13 cellular contexts compared by ENCODE assay signal in the genomic region with DNA sequence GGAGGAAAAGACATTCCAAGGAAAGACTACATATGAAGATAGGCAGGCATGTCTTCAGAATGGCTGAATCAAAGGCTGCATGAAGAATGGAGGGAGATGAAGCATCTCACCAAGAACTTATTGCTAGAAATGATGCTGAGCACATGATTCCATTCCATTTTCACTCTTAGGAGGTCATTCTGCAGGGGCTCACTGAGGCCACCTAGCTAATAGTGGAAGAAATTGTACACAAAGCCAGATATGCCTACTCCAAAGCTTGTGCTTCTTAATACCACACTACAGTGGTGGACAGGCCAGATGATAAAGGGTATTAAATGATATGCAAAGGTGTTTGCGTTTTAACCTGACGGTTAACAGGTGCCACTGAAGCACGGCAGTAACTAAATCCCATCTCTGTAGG. TPM values are rescaled to one million over a fixed set of nuclear protein-coding genes. Genes with fewer than 3 reads are reported as not detected.
DNase-seq lines count a peak whose midpoint lies in the region; ATAC-seq, FAIRE-seq and TF ChIP-seq lines count a peak whose summit lies in the region.
"Had no signal": no experiment of that assay in that cellular context is flagged by ENCODE, and none has a peak within 500 bp of the region (broad histone marks: within the 10 kb centered on the region; RNA-seq: fewer than 3 reads in every experiment).

No MANE protein-coding gene starts in this region.

- no peak overlapping the region for H3K4me3 ChIP-seq in A549
- no peak overlapping the region for H3K4me3 ChIP-seq in fibroblast of pulmonary artery (replicated peaks; ENCODE audit: low read depth, low read length)
- no peak overlapping the region for H3K4me3 ChIP-seq in adrenal gland

- TF ChIP-seq EP300 in A549 (IDR thresholded peaks at IDR 0.05) = no peak

- H3K4me1 ChIP-seq in A549 = no peaks in the 10 kb centered on the region
- H3K4me1 ChIP-seq in adrenal gland (replicated peaks in 1 of 2) = no peaks in the 10 kb centered on the region

- in situ Hi-C loops in SK-MEL-5 (cut with HindIII; ENCODE audit: low pct_unique_long_range_greater_than_20kb, low sequenced_read_pairs) = no loop called here

- H3K27ac ChIP-seq in A549 (no peak overlapping the region), adrenal gland (peak overlapping the region in 1 of 5 donors; percentile 11)

- TF ChIP-seq CTCF in A549 (IDR thresholded peaks at IDR 0.05) (peak; percentile 43), GM12874 (IDR thresholded peaks at IDR 0.05; ENCODE audit: insufficient read depth, low read depth, low read length) (peak; percentile 42; the same call in 1 of the 2 replicates), fibroblast of pulmonary artery (IDR thresholded peaks at IDR 0.05; ENCODE audit: low read length, missing control alignments) (peak; percentile 57), adrenal gland (IDR thresholded peaks at IDR 0.05) (peak in 1 of 6 experiments; percentile 16)

- H3K27me3 ChIP-seq in adrenal gland = no peaks in the 10 kb centered on the region

- CTCF ChIA-PET in A549 (lab: Yijun Ruan, JAX) = interaction anchor here (0.6 to 7.8 kb wide), 15 partner anchors 10 to 206 kb away, joined by 3 to 97 read pairs (median 4); a partner anchor contains a TSS

- no peak for DNase-seq in A549 (ENCODE audit: low read depth in 1 of 2, low spot score in 1 of 2)
- peak; percentile 57 for DNase-seq in SK-MEL-5 (ENCODE audit: low read depth, low spot score)
- DNase-seq in fibroblast of pulmonary artery (ENCODE audit: low read depth) = no peak
- no peak for DNase-seq in stimulated activated CD4-positive, alpha-beta T cell treated with anti-CD3 and anti-CD28 coated beads, Interleukin-1b, Interleukin-23, amount 100 ng/mL, for 48 hours
- DNase-seq in activated gamma-delta T cell (lab: John Stamatoyannopoulos, UW) = no peak
- no peak for DNase-seq in adrenal gland
- DNase-seq: activated CD4-positive, alpha-beta T cell treated with anti-CD3 and anti-CD28 coated beads for 36 hours; amniotic stem cell; CD8-positive, alpha-beta memory T cell; naive B cell; stimulated activated CD4-positive, alpha-beta T cell treated with anti-CD3 and anti-CD28 coated beads, Interleukin-4, amount 100 ng/mL, for 24 hours had no signal

- intact Hi-C loops in adrenal gland (cut with DNase I) = no loop called here

- peaks cover 0 to 60% of the 10 kb centered on the region in 2 donors for H3K36me3 ChIP-seq in adrenal gland (replicated peaks in 1 of 2)

- WGBS in A549 (ENCODE audit: missing lambda C conversion rate) = 84% methylated on average over 3 of the region's 3 CpGs
- 89 to 93% (median 91%) methylated on average over 3 of the region's 3 CpGs for WGBS in adrenal gland, 4 donors

- no peaks in the 10 kb centered on the region for H3K9me3 ChIP-seq in A549
- no peaks in the 10 kb centered on the region for H3K9me3 ChIP-seq in adrenal gland (replicated peaks in 1 of 3)

- no peak for FAIRE-seq in A549 (lab: Jason Lieb, UNC)

- TF ChIP-seq RAD21 in A549 (conservative IDR thresholded peaks at IDR 0.05 in 1 of 2, IDR thresholded peaks at IDR 0.05 in 1 of 2) = no peak

- peak; percentile 77 to 79 for ATAC-seq in A549
- ATAC-seq in GM21737 (IDR thresholded peaks at IDR 0.05; ENCODE audit: unreplicated experiment) = no peak
- ATAC-seq: activated CD4-positive, alpha-beta T cell treated with anti-CD3 and anti-CD28 coated beads for 36 hours had no signal

- POLR2A ChIA-PET in A549 (lab: Yijun Ruan, JAX) = interaction anchor here (1.0 kb wide), 1 partner anchor 26 kb away, joined by 3 read pairs; no protein-coding TSS in a partner anchor

- TF ChIP-seq POLR2A in A549 (IDR thresholded peaks at IDR 0.05; ENCODE audit: low read length) (no peak), adrenal gland (IDR thresholded peaks at IDR 0.05) (no peak)

- no peak overlapping the region for H3K4me2 ChIP-seq in A549

TF ChIP-seq in A549, 52 proteins besides CTCF, POLR2A, EP300 and RAD21 (continues in another document):
- no peak for TF ChIP-seq RNF2 (IDR thresholded peaks at IDR 0.05; ENCODE audit: borderline replicate concordance, low read depth)
- TF ChIP-seq KDM1A (IDR thresholded peaks at IDR 0.05; ENCODE audit: low read depth) = no peak
- TF ChIP-seq BHLHE40 (IDR thresholded peaks at IDR 0.05; ENCODE audit: low read depth, low read length) = no peak
- TF ChIP-seq, protein P1, sequence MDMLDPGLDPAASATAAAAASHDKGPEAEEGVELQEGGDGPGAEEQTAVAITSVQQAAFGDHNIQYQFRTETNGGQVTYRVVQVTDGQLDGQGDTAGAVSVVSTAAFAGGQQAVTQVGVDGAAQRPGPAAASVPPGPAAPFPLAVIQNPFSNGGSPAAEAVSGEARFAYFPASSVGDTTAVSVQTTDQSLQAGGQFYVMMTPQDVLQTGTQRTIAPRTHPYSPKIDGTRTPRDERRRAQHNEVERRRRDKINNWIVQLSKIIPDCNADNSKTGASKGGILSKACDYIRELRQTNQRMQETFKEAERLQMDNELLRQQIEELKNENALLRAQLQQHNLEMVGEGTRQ (IDR thresholded peaks at IDR 0.05) = no peak
- no peak for TF ChIP-seq MAFK (IDR thresholded peaks at IDR 0.05; ENCODE audit: partially characterized antibody)
- TF ChIP-seq, protein P2, sequence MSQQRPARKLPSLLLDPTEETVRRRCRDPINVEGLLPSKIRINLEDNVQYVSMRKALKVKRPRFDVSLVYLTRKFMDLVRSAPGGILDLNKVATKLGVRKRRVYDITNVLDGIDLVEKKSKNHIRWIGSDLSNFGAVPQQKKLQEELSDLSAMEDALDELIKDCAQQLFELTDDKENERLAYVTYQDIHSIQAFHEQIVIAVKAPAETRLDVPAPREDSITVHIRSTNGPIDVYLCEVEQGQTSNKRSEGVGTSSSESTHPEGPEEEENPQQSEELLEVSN (IDR thresholded peaks at IDR 0.05; ENCODE audit: borderline replicate concordance, low read depth) = no peak
- TF ChIP-seq CEBPB (IDR thresholded peaks at IDR 0.05) = no peak
- TF ChIP-seq HOXB5 (CRISPR knock-in tag; IDR thresholded peaks at IDR 0.05) = no peak
- no peak for TF ChIP-seq GATA3 (IDR thresholded peaks at IDR 0.05; ENCODE audit: borderline replicate concordance)
- no peak for TF ChIP-seq ZSCAN20 (CRISPR knock-in tag; IDR thresholded peaks at IDR 0.05)
- no peak for TF ChIP-seq ZFP36 (IDR thresholded peaks at IDR 0.05; ENCODE audit: borderline replicate concordance, partially characterized antibody)
- no peak for TF ChIP-seq HOXB13 (CRISPR knock-in tag; IDR thresholded peaks at IDR 0.05; ENCODE audit: low read depth)
- no peak for TF ChIP-seq TP53 (CRISPR knock-in tag; IDR thresholded peaks at IDR 0.05)
- TF ChIP-seq EHF (CRISPR knock-in tag; IDR thresholded peaks at IDR 0.05) = no peak
- TF ChIP-seq, protein P3, sequence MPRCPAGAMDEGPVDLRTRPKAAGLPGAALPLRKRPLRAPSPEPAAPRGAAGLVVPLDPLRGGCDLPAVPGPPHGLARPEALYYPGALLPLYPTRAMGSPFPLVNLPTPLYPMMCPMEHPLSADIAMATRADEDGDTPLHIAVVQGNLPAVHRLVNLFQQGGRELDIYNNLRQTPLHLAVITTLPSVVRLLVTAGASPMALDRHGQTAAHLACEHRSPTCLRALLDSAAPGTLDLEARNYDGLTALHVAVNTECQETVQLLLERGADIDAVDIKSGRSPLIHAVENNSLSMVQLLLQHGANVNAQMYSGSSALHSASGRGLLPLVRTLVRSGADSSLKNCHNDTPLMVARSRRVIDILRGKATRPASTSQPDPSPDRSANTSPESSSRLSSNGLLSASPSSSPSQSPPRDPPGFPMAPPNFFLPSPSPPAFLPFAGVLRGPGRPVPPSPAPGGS (IDR thresholded peaks at IDR 0.05) = no peak

RNA-seq across cellular contexts. Expression of a gene that starts 14.7 kb away (rescaled TPM):
- polyA plus RNA-seq in A549 (2011; rRNA removed) (94.9 and 120 TPM in 2 replicates), A549 (2017; fragmentation: RNase III; extraction: RNeasy Plus Mini Kit Qiagen cat#74134 plus additional on column Dnase treatment) (145 to 148 TPM (median 147 TPM) in 3 replicates), adrenal gland (100 to 1,000 TPM in 1 of 3 donors, 10 to 100 TPM in 2; 96.0 to 182 (median 99.1) TPM)
- polyA plus RNA-seq in A549 (2012; cell fraction: cytosol; rRNA removed) = 122 and 157 TPM in 2 replicates
- polyA plus RNA-seq in A549 (2012; cell fraction: nucleus; rRNA removed) = 42.4 and 61.1 TPM in 2 replicates
- polyA minus RNA-seq in A549 (2011; rRNA and poly(A)+ RNA removed) = 44.1 and 57.0 TPM in 2 replicates
- 68.6 and 82.0 TPM in 2 replicates for total RNA-seq in SK-MEL-5 (2014; rRNA removed; shearing (Covaris generic))
- polyA plus RNA-seq in SK-MEL-5 (2015; cell fraction: cytosol; rRNA removed) = 87.5 and 142 TPM in 2 replicates
- 8.2 and 27.8 TPM in 2 replicates for polyA plus RNA-seq in SK-MEL-5 (2015; cell fraction: nucleus; rRNA removed)
- total RNA-seq in adrenal gland = 10 to 100 TPM; 34.5 to 73.1 (median 69.4) TPM

RNA-seq across cellular contexts. Expression of a gene that starts 14.9 kb away (rescaled TPM):
- polyA plus RNA-seq in A549 (2011; rRNA removed) (0.17 TPM in 1 of 2 replicates, not detected in the other), A549 (2017; fragmentation: RNase III; extraction: RNeasy Plus Mini Kit Qiagen cat#74134 plus additional on column Dnase treatment) (0.18 TPM in 1 of 3 replicates, not detected in the others), adrenal gland (under 1 TPM in 1 of 3 donors, not detected in 2; 0.81 TPM)
- polyA plus RNA-seq in A549 (2012; cell fraction: cytosol; rRNA removed) = not detected in 2 replicates
- polyA plus RNA-seq in A549 (2012; cell fraction: nucleus; rRNA removed) = not detected in 2 replicates
- not detected in 2 replicates for polyA minus RNA-seq in A549 (2011; rRNA and poly(A)+ RNA removed)
- 0.32 TPM in 1 of 2 replicates, not detected in the other for total RNA-seq in SK-MEL-5 (2014; rRNA removed; shearing (Covaris generic))
- not detected in 2 replicates for polyA plus RNA-seq in SK-MEL-5 (2015; cell fraction: cytosol; rRNA removed)
- polyA plus RNA-seq in SK-MEL-5 (2015; cell fraction: nucleus; rRNA removed) = not detected in 2 replicates
- total RNA-seq in adrenal gland = 1 to 10 TPM in 1 of 8 donors, under 1 TPM in 1, not detected in 6; 0.80 to 1.7 TPM
- total RNA-seq: activated CD4-positive, alpha-beta T cell treated with anti-CD3 and anti-CD28 coated beads for 36 hours; CD8-positive, alpha-beta memory T cell had no signal
- polyA plus RNA-seq: CD8-positive, alpha-beta memory T cell had no signal

RNA-seq across cellular contexts. Expression of a gene that starts 51.7 kb away (rescaled TPM):
- polyA plus RNA-seq in A549 (2011; rRNA removed) (2.6 and 3.0 TPM in 2 replicates), A549 (2017; fragmentation: RNase III; extraction: RNeasy Plus Mini Kit Qiagen cat#74134 plus additional on column Dnase treatment) (1.8 to 2.7 TPM (median 1.9 TPM) in 3 replicates), adrenal gland (1 to 10 TPM; 4.8 to 9.3 (median 5.9) TPM)
- 2.1 and 2.5 TPM in 2 replicates for polyA plus RNA-seq in A549 (2012; cell fraction: cytosol; rRNA removed)
- polyA plus RNA-seq in A549 (2012; cell fraction: nucleus; rRNA removed) = 2.0 and 2.6 TPM in 2 replicates
- 1.9 and 4.3 TPM in 2 replicates for polyA minus RNA-seq in A549 (2011; rRNA and poly(A)+ RNA removed)
- total RNA-seq in SK-MEL-5 (2014; rRNA removed; shearing (Covaris generic)) = 1.4 and 1.6 TPM in 2 replicates
- 3.2 and 4.7 TPM in 2 replicates for polyA plus RNA-seq in SK-MEL-5 (2015; cell fraction: cytosol; rRNA removed)
- 2.5 and 3.6 TPM in 2 replicates for polyA plus RNA-seq in SK-MEL-5 (2015; cell fraction: nucleus; rRNA removed)
- total RNA-seq in adrenal gland = 10 to 100 TPM; 11.0 to 30.9 (median 17.8) TPM
